Comparison of ENCODE assay signal across 1 cellular context in genomic region chr15:40928975-40929729, GRCh38.
TF ChIP-seq lines count a peak whose summit lies in the region.

TSS of gene DLL4 (plus strand) at chr15:40929340. CDS start at chr15:40929669, 329 bp downstream.

TF ChIP-seq in HepG2, 621 proteins besides CTCF, POLR2A, EP300 and RAD21 (continued from another document and continues in another):
- TF ChIP-seq SMARCE1 (IDR thresholded peaks at IDR 0.05; ENCODE audit: borderline replicate concordance) (no peak), CSRNP1 (CRISPR knock-in tag; IDR thresholded peaks at IDR 0.05) (no peak), ZNF577 (CRISPR knock-in tag; IDR thresholded peaks at IDR 0.05; ENCODE audit: borderline replicate concordance, low read depth) (no peak), ZGPAT (CRISPR knock-in tag; IDR thresholded peaks at IDR 0.05) (peak; percentile 51; the same call in 1 of the 2 replicates), ZFP91 (CRISPR knock-in tag; IDR thresholded peaks at IDR 0.05; ENCODE audit: borderline replicate concordance) (peak; percentile 30; the same call in 1 of the 2 replicates), SIX1 (CRISPR knock-in tag; IDR thresholded peaks at IDR 0.05; ENCODE audit: borderline replicate concordance) (no peak), TCF12 (IDR thresholded peaks at IDR 0.05) (no peak), TCF12 (CRISPR knock-in tag; IDR thresholded peaks at IDR 0.05) (0 out of 2 replicates have a peak, but pooled peaks have one; percentile 32), MYNN (CRISPR knock-in tag; IDR thresholded peaks at IDR 0.05; ENCODE audit: low read depth) (0 out of 2 replicates have a peak, but pooled peaks have one; percentile 45), RBFOX2 (IDR thresholded peaks at IDR 0.05; ENCODE audit: low read depth, low read length) (peak; percentile 22; the same call in 1 of the 2 replicates), NFKB2 (CRISPR knock-in tag; IDR thresholded peaks at IDR 0.05; ENCODE audit: borderline replicate concordance) (peak; percentile 7; the same call in 1 of the 2 replicates), RNF2 (conservative IDR thresholded peaks at IDR 0.05; ENCODE audit: low read depth) (peak; percentile 42; the same call in 1 of the 2 replicates), POLR2G (IDR thresholded peaks at IDR 0.05; ENCODE audit: low read depth, low read length) (peak; percentile 39; the same call in 1 of the 2 replicates), NR0B2 (CRISPR knock-in tag; IDR thresholded peaks at IDR 0.05) (peak; percentile 20; the same call in 1 of the 2 replicates), SP1 (IDR thresholded peaks at IDR 0.05) (no peak), SP1 (CRISPR knock-in tag; IDR thresholded peaks at IDR 0.05) (0 out of 2 replicates have a peak, but pooled peaks have one; percentile 19), ZFY (CRISPR knock-in tag; IDR thresholded peaks at IDR 0.05) (peak; percentile 45; the same call in 1 of the 2 replicates), ZNF331 (CRISPR knock-in tag; IDR thresholded peaks at IDR 0.05) (0 out of 2 replicates have a peak, but pooled peaks have one; percentile 18), ZBTB1 (CRISPR knock-in tag; IDR thresholded peaks at IDR 0.05; ENCODE audit: borderline replicate concordance) (no peak), ZNF34 (CRISPR knock-in tag; IDR thresholded peaks at IDR 0.05; ENCODE audit: borderline replicate concordance) (no peak), GTF2F1 (IDR thresholded peaks at IDR 0.05; ENCODE audit: low read length) (no peak), HINFP (CRISPR knock-in tag; IDR thresholded peaks at IDR 0.05; ENCODE audit: low read depth) (no peak), ARNT2 (CRISPR knock-in tag; IDR thresholded peaks at IDR 0.05; ENCODE audit: low read depth) (peak; percentile 29; the same call in 1 of the 2 replicates), ZBTB38 (CRISPR knock-in tag; IDR thresholded peaks at IDR 0.05) (no peak), ARID5B (CRISPR knock-in tag; IDR thresholded peaks at IDR 0.05) (peak; percentile 2; the same call in 1 of the 2 replicates), ZNF7 (CRISPR knock-in tag; IDR thresholded peaks at IDR 0.05) (no peak), TIGD3 (CRISPR knock-in tag; IDR thresholded peaks at IDR 0.05; ENCODE audit: borderline replicate concordance) (no peak), ZSCAN29 (CRISPR knock-in tag; conservative IDR thresholded peaks at IDR 0.05) (no peak), KAT7 (CRISPR knock-in tag; IDR thresholded peaks at IDR 0.05; ENCODE audit: borderline replicate concordance) (no peak; the same call in 1 of the 2 replicates), ZNF337 (CRISPR knock-in tag; IDR thresholded peaks at IDR 0.05; ENCODE audit: borderline replicate concordance, low read depth) (no peak), DRAP1 (CRISPR knock-in tag; IDR thresholded peaks at IDR 0.05) (peak; percentile 75), XRCC5 (optimal IDR thresholded peaks at IDR 0.05; ENCODE audit: low read length) (no peak), NR2F2 (IDR thresholded peaks at IDR 0.05; ENCODE audit: borderline replicate concordance, low read depth) (no peak), AKAP8 (CRISPR knock-in tag; IDR thresholded peaks at IDR 0.05) (0 out of 2 replicates have a peak, but pooled peaks have one; percentile 31), WIZ (CRISPR knock-in tag; IDR thresholded peaks at IDR 0.05) (0 out of 2 replicates have a peak, but pooled peaks have one; percentile 58), E2F5 (CRISPR knock-in tag; conservative IDR thresholded peaks at IDR 0.05) (no peak)
